1 cellular context compared by ENCODE assay signal in the genomic region with DNA sequence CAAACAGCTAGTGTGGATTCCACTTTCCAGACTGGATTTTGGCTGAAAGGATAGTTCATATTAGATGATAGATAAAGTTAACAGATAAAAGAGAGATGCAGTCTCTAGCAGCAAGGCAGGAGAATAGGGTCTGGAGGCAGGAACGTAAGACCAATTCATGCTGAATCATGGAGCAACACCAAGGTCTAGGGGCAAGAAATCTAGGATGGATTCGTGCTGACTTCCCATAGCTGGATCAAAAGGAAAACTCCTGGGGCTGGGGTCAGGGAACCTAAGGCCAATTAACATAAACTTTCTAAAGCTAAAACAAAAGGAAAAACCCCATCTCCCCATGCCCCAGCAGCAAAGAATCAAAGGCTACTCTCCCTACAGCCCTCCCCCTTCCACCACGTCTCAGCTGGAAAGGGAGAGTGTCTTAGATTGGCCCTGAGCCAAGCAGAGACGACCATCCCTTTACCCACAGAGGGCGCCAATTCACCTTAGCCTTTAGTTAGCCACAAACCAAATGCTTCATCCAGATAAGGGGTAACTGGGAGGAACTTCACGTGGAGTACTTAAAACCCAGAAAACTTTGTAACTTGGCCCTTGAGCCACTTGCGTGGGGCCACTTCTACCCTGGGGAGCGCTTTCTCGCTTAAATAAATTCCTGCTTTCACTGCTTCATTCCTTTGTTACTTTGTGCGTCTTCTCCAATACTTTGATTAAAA.
TF ChIP-seq lines count a peak whose summit lies in the region.

No MANE protein-coding gene starts in this region.

TF ChIP-seq in HEK293, 187 proteins besides CTCF, POLR2A, EP300 and RAD21 (continued from another document):
- TF ChIP-seq, protein P1, sequence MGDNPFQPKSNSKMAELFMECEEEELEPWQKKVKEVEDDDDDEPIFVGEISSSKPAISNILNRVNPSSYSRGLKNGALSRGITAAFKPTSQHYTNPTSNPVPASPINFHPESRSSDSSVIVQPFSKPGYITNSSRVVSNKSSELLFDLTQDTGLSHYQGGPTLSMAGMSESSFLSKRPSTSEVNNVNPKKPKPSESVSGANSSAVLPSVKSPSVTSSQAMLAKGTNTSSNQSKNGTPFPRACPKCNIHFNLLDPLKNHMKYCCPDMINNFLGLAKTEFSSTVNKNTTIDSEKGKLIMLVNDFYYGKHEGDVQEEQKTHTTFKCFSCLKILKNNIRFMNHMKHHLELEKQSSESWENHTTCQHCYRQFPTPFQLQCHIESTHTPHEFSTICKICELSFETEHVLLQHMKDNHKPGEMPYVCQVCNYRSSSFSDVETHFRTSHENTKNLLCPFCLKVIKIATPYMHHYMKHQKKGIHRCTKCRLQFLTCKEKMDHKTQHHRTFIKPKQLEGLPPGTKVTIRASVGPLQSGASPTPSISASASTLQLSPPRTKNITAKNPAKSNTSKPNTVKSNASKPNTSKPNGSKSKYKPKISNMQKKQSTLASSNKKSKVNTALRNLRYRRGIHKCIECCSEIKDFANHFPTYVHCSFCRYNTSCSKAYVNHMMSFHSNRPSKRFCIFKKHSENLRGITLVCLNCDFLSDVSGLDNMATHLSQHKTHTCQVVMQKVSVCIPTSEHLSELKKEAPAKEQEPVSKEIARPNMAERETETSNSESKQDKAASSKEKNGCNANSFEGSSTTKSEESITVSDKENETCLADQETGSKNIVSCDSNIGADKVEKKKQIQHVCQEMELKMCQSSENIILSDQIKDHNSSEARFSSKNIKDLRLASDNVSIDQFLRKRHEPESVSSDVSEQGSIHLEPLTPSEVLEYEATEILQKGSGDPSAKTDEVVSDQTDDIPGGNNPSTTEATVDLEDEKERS (tag by site-specific recombination; IDR thresholded peaks at IDR 0.05) = no peak
- TF ChIP-seq, protein P2, sequence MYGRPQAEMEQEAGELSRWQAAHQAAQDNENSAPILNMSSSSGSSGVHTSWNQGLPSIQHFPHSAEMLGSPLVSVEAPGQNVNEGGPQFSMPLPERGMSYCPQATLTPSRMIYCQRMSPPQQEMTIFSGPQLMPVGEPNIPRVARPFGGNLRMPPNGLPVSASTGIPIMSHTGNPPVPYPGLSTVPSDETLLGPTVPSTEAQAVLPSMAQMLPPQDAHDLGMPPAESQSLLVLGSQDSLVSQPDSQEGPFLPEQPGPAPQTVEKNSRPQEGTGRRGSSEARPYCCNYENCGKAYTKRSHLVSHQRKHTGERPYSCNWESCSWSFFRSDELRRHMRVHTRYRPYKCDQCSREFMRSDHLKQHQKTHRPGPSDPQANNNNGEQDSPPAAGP (tag by site-specific recombination; IDR thresholded peaks at IDR 0.05) = 0 out of 2 replicates have a peak, but pooled peaks have one; percentile 37
- peak; percentile 37; the same call in 1 of the 2 replicates for TF ChIP-seq ZNF654 (tag by site-specific recombination; IDR thresholded peaks at IDR 0.05; ENCODE audit: low read depth)
- no peak for TF ChIP-seq ZNF555 (tag by site-specific recombination; conservative IDR thresholded peaks at IDR 0.05)
- no peak for TF ChIP-seq ZNF155 (tag by site-specific recombination; IDR thresholded peaks at IDR 0.05)
- TF ChIP-seq ZNF560 (tag by site-specific recombination; IDR thresholded peaks at IDR 0.05; ENCODE audit: borderline replicate concordance) = no peak
- peak; percentile 52; the same call in 1 of the 2 replicates for TF ChIP-seq SP7 (tag by site-specific recombination; IDR thresholded peaks at IDR 0.05)
- peak; percentile 53; the same call in 1 of the 2 replicates for TF ChIP-seq ZBTB48 (tag by site-specific recombination; IDR thresholded peaks at IDR 0.05)
- TF ChIP-seq, protein P3, sequence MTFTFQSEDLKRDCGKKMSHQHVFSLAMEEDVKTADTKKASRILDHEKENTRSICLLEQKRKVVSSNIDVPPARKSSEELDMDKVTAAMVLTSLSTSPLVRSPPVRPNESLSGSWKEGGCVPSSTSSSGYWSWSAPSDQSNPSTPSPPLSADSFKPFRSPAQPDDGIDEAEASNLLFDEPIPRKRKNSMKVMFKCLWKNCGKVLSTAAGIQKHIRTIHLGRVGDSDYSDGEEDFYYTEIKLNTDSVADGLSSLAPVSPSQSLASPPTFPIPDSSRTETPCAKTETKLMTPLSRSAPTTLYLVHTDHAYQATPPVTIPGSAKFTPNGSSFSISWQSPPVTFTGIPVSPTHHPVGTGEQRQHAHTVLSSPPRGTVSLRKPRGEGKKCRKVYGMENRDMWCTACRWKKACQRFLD (tag by site-specific recombination; IDR thresholded peaks at IDR 0.05) = no peak
- TF ChIP-seq ZNF211 (tag by site-specific recombination; IDR thresholded peaks at IDR 0.05; ENCODE audit: low read depth) = no peak
- TF ChIP-seq ZNF561 (tag by site-specific recombination; IDR thresholded peaks at IDR 0.05; ENCODE audit: borderline replicate concordance) = peak; percentile 73; the same call in 1 of the 2 replicates
- peak; percentile 28; the same call in 1 of the 2 replicates for TF ChIP-seq ZIC2 (tag by site-specific recombination; IDR thresholded peaks at IDR 0.05)
- peak; percentile 64 for TF ChIP-seq WT1 (tag by site-specific recombination; IDR thresholded peaks at IDR 0.05)
- TF ChIP-seq, protein P4, sequence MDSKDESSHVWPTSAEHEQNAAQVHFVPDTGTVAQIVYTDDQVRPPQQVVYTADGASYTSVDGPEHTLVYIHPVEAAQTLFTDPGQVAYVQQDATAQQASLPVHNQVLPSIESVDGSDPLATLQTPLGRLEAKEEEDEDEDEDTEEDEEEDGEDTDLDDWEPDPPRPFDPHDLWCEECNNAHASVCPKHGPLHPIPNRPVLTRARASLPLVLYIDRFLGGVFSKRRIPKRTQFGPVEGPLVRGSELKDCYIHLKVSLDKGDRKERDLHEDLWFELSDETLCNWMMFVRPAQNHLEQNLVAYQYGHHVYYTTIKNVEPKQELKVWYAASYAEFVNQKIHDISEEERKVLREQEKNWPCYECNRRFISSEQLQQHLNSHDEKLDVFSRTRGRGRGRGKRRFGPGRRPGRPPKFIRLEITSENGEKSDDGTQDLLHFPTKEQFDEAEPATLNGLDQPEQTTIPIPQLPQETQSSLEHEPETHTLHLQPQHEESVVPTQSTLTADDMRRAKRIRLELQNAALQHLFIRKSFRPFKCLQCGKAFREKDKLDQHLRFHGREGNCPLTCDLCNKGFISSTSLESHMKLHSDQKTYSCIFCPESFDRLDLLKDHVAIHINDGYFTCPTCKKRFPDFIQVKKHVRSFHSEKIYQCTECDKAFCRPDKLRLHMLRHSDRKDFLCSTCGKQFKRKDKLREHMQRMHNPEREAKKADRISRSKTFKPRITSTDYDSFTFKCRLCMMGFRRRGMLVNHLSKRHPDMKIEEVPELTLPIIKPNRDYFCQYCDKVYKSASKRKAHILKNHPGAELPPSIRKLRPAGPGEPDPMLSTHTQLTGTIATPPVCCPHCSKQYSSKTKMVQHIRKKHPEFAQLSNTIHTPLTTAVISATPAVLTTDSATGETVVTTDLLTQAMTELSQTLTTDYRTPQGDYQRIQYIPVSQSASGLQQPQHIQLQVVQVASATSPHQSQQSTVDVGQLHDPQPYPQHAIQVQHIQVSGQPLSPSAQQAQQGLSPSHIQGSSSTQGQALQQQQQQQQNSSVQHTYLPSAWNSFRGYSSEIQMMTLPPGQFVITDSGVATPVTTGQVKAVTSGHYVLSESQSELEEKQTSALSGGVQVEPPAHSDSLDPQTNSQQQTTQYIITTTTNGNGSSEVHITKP (tag by site-specific recombination; IDR thresholded peaks at IDR 0.05) = peak; percentile 20; the same call in 1 of the 2 replicates
- TF ChIP-seq, protein P5, sequence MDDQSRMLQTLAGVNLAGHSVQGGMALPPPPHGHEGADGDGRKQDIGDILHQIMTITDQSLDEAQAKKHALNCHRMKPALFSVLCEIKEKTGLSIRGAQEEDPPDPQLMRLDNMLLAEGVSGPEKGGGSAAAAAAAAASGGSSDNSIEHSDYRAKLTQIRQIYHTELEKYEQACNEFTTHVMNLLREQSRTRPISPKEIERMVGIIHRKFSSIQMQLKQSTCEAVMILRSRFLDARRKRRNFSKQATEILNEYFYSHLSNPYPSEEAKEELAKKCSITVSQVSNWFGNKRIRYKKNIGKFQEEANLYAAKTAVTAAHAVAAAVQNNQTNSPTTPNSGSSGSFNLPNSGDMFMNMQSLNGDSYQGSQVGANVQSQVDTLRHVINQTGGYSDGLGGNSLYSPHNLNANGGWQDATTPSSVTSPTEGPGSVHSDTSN (CRISPR knock-in tag; IDR thresholded peaks at IDR 0.05) = no peak
- TF ChIP-seq, protein P6, sequence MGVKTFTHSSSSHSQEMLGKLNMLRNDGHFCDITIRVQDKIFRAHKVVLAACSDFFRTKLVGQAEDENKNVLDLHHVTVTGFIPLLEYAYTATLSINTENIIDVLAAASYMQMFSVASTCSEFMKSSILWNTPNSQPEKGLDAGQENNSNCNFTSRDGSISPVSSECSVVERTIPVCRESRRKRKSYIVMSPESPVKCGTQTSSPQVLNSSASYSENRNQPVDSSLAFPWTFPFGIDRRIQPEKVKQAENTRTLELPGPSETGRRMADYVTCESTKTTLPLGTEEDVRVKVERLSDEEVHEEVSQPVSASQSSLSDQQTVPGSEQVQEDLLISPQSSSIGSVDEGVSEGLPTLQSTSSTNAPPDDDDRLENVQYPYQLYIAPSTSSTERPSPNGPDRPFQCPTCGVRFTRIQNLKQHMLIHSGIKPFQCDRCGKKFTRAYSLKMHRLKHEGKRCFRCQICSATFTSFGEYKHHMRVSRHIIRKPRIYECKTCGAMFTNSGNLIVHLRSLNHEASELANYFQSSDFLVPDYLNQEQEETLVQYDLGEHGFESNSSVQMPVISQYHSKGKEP (tag by site-specific recombination; IDR thresholded peaks at IDR 0.05) = peak; percentile 55; the same call in 1 of the 2 replicates
- TF ChIP-seq ZNF596 (tag by site-specific recombination; IDR thresholded peaks at IDR 0.05) = no peak
- TF ChIP-seq ZNF157 (tag by site-specific recombination; IDR thresholded peaks at IDR 0.05) = no peak
- TF ChIP-seq ZNF660 (tag by site-specific recombination; IDR thresholded peaks at IDR 0.05) = peak; percentile 98
- TF ChIP-seq KLF8 (tag by site-specific recombination; IDR thresholded peaks at IDR 0.05) = 0 out of 2 replicates have a peak, but pooled peaks have one; percentile 32
- TF ChIP-seq ZNF529 (tag by site-specific recombination; IDR thresholded peaks at IDR 0.05; ENCODE audit: insufficient replicate concordance) = no peak
- TF ChIP-seq ZNF514 (tag by site-specific recombination; IDR thresholded peaks at IDR 0.05) = no peak
- TF ChIP-seq ZNF394 (tag by site-specific recombination; IDR thresholded peaks at IDR 0.05; ENCODE audit: borderline replicate concordance) = no peak; the same call in 1 of the 2 replicates
- no peak for TF ChIP-seq ZNF121 (tag by site-specific recombination; IDR thresholded peaks at IDR 0.05)
- no peak for TF ChIP-seq ZNF623 (tag by site-specific recombination; IDR thresholded peaks at IDR 0.05)
- no peak for TF ChIP-seq ZNF266 (tag by site-specific recombination; IDR thresholded peaks at IDR 0.05; ENCODE audit: low read depth)
- TF ChIP-seq ZNF600 (tag by site-specific recombination; IDR thresholded peaks at IDR 0.05) = no peak
- no peak for TF ChIP-seq ZFP37 (tag by site-specific recombination; IDR thresholded peaks at IDR 0.05)
- 0 out of 2 replicates have a peak, but pooled peaks have one; percentile 21 for TF ChIP-seq MZF1 (tag by site-specific recombination; IDR thresholded peaks at IDR 0.05; ENCODE audit: borderline replicate concordance)
- no peak for TF ChIP-seq HOXA7 (CRISPR knock-in tag; IDR thresholded peaks at IDR 0.05; ENCODE audit: borderline replicate concordance)
- TF ChIP-seq ZNF48 (tag by site-specific recombination; IDR thresholded peaks at IDR 0.05) = no peak
- TF ChIP-seq, protein P7, sequence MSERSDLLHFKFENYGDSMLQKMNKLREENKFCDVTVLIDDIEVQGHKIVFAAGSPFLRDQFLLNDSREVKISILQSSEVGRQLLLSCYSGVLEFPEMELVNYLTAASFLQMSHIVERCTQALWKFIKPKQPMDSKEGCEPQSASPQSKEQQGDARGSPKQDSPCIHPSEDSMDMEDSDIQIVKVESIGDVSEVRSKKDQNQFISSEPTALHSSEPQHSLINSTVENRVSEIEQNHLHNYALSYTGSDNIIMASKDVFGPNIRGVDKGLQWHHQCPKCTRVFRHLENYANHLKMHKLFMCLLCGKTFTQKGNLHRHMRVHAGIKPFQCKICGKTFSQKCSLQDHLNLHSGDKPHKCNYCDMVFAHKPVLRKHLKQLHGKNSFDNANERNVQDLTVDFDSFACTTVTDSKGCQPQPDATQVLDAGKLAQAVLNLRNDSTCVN (tag by site-specific recombination; optimal IDR thresholded peaks at IDR 0.05) = no peak
- TF ChIP-seq GLI2 (tag by site-specific recombination; IDR thresholded peaks at IDR 0.05; ENCODE audit: borderline replicate concordance, low read depth) = no peak
- TF ChIP-seq GLIS2 (tag by site-specific recombination; IDR thresholded peaks at IDR 0.05) = no peak
TF ChIP-seq in HEK293: peak in this region for 25.
